Comparison of ENCODE assay signal across 8 cellular contexts in the genomic region with DNA sequence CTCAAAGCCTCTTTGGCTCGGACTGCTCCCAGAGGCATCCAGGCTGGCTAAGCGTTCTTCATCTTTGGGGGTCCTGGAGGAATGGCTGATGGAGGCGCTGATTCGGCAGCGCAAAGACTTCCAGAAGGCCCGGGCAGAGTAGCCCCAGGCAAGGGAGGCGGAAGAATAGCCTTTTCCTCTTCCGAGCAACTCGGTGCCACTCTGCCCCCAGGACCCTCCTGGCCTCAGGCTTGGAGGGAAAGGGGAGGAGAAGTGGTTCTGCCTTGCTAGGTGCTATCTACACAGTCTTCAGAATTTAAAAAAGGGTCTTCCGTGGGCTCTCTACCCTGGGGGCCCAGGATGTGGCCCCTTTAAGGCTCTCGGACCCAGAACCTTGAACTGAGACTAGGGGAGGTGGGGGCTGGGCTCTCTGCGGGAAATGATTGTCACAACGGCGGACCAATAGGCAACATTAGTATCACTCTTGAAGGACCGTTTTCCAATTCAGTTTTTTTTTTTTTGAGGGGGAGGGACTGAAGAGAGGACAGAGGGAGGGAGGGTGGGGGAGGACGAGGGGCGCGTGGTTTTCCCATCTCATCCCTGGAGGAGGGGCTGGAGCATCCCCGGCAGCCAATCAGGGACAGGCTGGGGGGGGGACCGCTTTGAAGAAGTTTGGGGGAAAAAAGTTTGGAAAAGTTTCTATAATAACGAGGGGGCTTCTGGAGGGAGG. TPM values are rescaled to one million over a fixed set of nuclear protein-coding genes. Genes with fewer than 3 reads are reported as not detected.
DNase-seq lines count a peak whose midpoint lies in the region; ATAC-seq and TF ChIP-seq lines count a peak whose summit lies in the region.

A gene (plus strand): TSS at position 679 of the 709 bp plus-strand sequence. CDS start 157 bp downstream, outside the sequence.

- peak; percentile 4 for ATAC-seq in GM19035 (IDR thresholded peaks at IDR 0.05; ENCODE audit: unreplicated experiment)

- H3K27ac ChIP-seq in VCaP (peak within 1 kb of the TSS; percentile 91), esophagus muscularis mucosa (replicated peaks in 1 of 4) (peak within 1 kb of the TSS; percentile 97 to 98 (median 98)), mucosa of rectum (ENCODE audit: low read depth in 2 of 2, low read length in 2 of 2) (peak within 1 kb of the TSS; percentile 89 to 91), urinary bladder (ENCODE audit: low read depth) (peak within 1 kb of the TSS; percentile 94)

- peak within 1 kb of the TSS; percentile 63 to 79 for H3K9ac ChIP-seq in mucosa of rectum (ENCODE audit: low read depth in 1 of 2, low read length in 2 of 2)

- H3K36me3 ChIP-seq in esophagus muscularis mucosa (peaks cover 0 to 13% (median 9%) of the 10 kb centered on the region in 4 donors), mucosa of rectum (ENCODE audit: control insufficient read depth in 2 of 2, insufficient read depth in 2 of 2, low read length in 2 of 2) (no peaks in the 10 kb centered on the region), urinary bladder (ENCODE audit: insufficient read depth) (no peaks in the 10 kb centered on the region)

- H3K27me3 ChIP-seq in esophagus muscularis mucosa (no peaks in the 10 kb centered on the region), mucosa of rectum (ENCODE audit: control insufficient read depth in 2 of 2, insufficient read depth in 2 of 2, low read length in 2 of 2) (peaks cover 0 to 2% of the 10 kb centered on the region in 2 donors)

- H3K4me1 ChIP-seq in esophagus muscularis mucosa (peaks cover 35 to 78% (median 75%) of the 10 kb centered on the region in 4 donors), mucosa of rectum (ENCODE audit: control insufficient read depth in 2 of 2, insufficient read depth in 2 of 2, low read length in 2 of 2) (peaks cover 17 to 29% of the 10 kb centered on the region in 2 donors), urinary bladder (ENCODE audit: insufficient read depth) (no peaks in the 10 kb centered on the region)

- intact Hi-C loops in esophagus muscularis mucosa (cut with DNase I), result no loop called here

- DNase-seq in AG08396 (ENCODE audit: low spot score) (peak; percentile 93), NCI-H128 (lab: John Stamatoyannopoulos, UW; ENCODE audit: unreplicated experiment) (peak; percentile 82), esophagus muscularis mucosa (ENCODE audit: extremely low spot score) (peak; percentile 94), activated gamma-delta T cell (lab: John Stamatoyannopoulos, UW) (no peak)

- TF ChIP-seq EP300 in esophagus muscularis mucosa (IDR thresholded peaks at IDR 0.05), result no peak

- WGBS in esophagus muscularis mucosa, result under 1% methylated on average over 19 of the region's 21 CpGs
- 4% methylated on average over 21 of the region's 21 CpGs for WGBS in urinary bladder

- H3K9me3 ChIP-seq in esophagus muscularis mucosa (no peaks in the 10 kb centered on the region), mucosa of rectum (ENCODE audit: control insufficient read depth in 2 of 2, low read length in 2 of 2) (no peaks in the 10 kb centered on the region)

- H3K4me3 ChIP-seq in esophagus muscularis mucosa (peak within 1 kb of the TSS; percentile 80 to 81 (median 80)), mucosa of rectum (ENCODE audit: low read length in 2 of 2) (peak within 1 kb of the TSS; percentile 75 to 77), urinary bladder (ENCODE audit: low read depth, low read length) (peak within 1 kb of the TSS; percentile 65)

- TF ChIP-seq POLR2A in esophagus muscularis mucosa (IDR thresholded peaks at IDR 0.05; ENCODE audit: low read depth), result no peak

- TF ChIP-seq CTCF in VCaP (conservative IDR thresholded peaks at IDR 0.05) (no peak), esophagus muscularis mucosa (IDR thresholded peaks at IDR 0.05) (no peak)

RNA-seq across cellular contexts. Expression of the gene that starts here (rescaled TPM):
- total RNA-seq in esophagus muscularis mucosa (10 to 100 TPM; 38.8 to 65.2 (median 48.3) TPM), urinary bladder (41.8 TPM)
- 136 TPM for polyA plus RNA-seq in urinary bladder
